ENCODE assay signal across 9 cellular contexts in the genomic region with DNA sequence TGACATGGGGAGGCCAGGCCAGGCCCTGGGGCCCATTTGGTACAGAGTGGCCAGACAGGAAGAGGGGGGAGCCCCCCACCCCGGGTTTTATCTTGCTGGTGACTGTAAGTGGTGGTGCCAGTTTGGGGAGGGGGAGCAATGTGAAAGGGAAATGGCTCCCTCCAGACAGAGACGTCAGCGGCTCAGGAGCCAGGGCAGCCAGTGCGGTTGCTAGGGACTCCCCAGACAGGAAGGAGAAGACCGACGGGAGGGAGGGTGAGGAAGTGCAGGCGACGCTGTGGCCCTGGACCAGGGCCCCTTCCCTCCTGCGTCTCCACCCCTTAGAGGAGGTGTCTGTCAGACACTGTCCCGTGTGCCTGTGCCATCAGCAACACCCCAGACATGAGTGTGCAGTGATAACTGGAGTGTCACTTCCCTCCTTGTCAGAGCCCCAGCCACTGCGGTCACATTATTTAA. TPM values are rescaled to one million over a fixed set of nuclear protein-coding genes. Genes with fewer than 3 reads are reported as not detected.
DNase-seq lines count a peak whose midpoint lies in the region; ATAC-seq and TF ChIP-seq lines count a peak whose summit lies in the region.
"Had no signal": no experiment of that assay in that cellular context is flagged by ENCODE, and none has a peak within 500 bp of the region (broad histone marks: within the 10 kb centered on the region; RNA-seq: fewer than 3 reads in every experiment).

No MANE protein-coding gene starts in this region.

- no peak for TF ChIP-seq POLR2A in suprapubic skin (IDR thresholded peaks at IDR 0.05)

- H3K27ac ChIP-seq in dorsolateral prefrontal cortex: peak overlapping the region in 51 of 59 donors; percentile 0 to 80 (median 58)
- H3K27ac ChIP-seq in suprapubic skin: peak overlapping the region; percentile 2

- ATAC-seq in GM19452 (IDR thresholded peaks at IDR 0.05; ENCODE audit: unreplicated experiment): peak; percentile 95
- ATAC-seq in HG03460 (IDR thresholded peaks at IDR 0.05; ENCODE audit: unreplicated experiment): peak; percentile 95
- peak; percentile 93 to 95 for ATAC-seq in naive thymus-derived CD8-positive, alpha-beta T cell

- peak overlapping the region in 8 of 10 donors; percentile 34 to 88 (median 76) for H3K27ac Mint-ChIP-seq in naive thymus-derived CD8-positive, alpha-beta T cell

- intact Hi-C loops in dorsolateral prefrontal cortex (cut with DNase I): no loop called here

- H3K9me3 Mint-ChIP-seq in naive thymus-derived CD8-positive, alpha-beta T cell: no peaks in the 10 kb centered on the region

- H3K36me3 ChIP-seq in suprapubic skin: no peaks in the 10 kb centered on the region

- DNase-seq in activated CD4-positive, CD25-positive, alpha-beta regulatory T cell treated with anti-CD3 and anti-CD28 coated beads, Interleukin-2, amount 50 U/mL, for 72 hours: peak; percentile 52
- DNase-seq in dorsolateral prefrontal cortex: peak in 1 of 10 donors; percentile 4
- DNase-seq in naive thymus-derived CD8-positive, alpha-beta T cell: peak in 7 of 10 donors; percentile 22 to 65 (median 50)
- peak in 1 of 2 donors; percentile 76 for DNase-seq in suprapubic skin (ENCODE audit: low spot score in 2 of 2)
- no peak for DNase-seq in NCI-H2171 (lab: John Stamatoyannopoulos, UW)
- DNase-seq in NCI-H345 treated with DMSO at 0.1 percent for 48 hours (lab: John Stamatoyannopoulos, UW; ENCODE audit: unreplicated experiment): no peak

- 39% methylated on average over 11 of the region's 11 CpGs for WGBS in suprapubic skin

- no peaks in the 10 kb centered on the region for H3K36me3 Mint-ChIP-seq in naive thymus-derived CD8-positive, alpha-beta T cell

- H3K4me3 Mint-ChIP-seq in naive thymus-derived CD8-positive, alpha-beta T cell: peak overlapping the region in 7 of 10 donors; percentile 11 to 58 (median 39)

- peaks cover 4 to 25% (median 12%) of the 10 kb centered on the region in 4 donors for H3K4me1 Mint-ChIP-seq in naive thymus-derived CD8-positive, alpha-beta T cell

- H3K27me3 Mint-ChIP-seq in naive thymus-derived CD8-positive, alpha-beta T cell: peaks cover 0 to 17% (median 0%) of the 10 kb centered on the region in 5 donors

- H3K4me3 ChIP-seq in dorsolateral prefrontal cortex (peak overlapping the region in 10 of 59 donors; percentile 0 to 28 (median 16)), suprapubic skin (no peak overlapping the region)

- H3K27me3 ChIP-seq in dorsolateral prefrontal cortex (no peaks in the 10 kb centered on the region), suprapubic skin (no peaks in the 10 kb centered on the region)

- H3K9me3 ChIP-seq in suprapubic skin: no peaks in the 10 kb centered on the region

- peaks cover 31% of the 10 kb centered on the region for H3K4me1 ChIP-seq in suprapubic skin

- TF ChIP-seq CTCF in dorsolateral prefrontal cortex (IDR thresholded peaks at IDR 0.05 in 54 of 56, conservative IDR thresholded peaks at IDR 0.05 in 2 of 56; ENCODE audit: low read depth in 1 of 56, partially characterized antibody in 56 of 56) (no peak), suprapubic skin (IDR thresholded peaks at IDR 0.05) (no peak)

- POLR2A ChIA-PET in naive thymus-derived CD8-positive, alpha-beta T cell (lab: Charles Lee): interaction anchor here (0.5 to 0.7 kb wide), 2 partner anchors 9 to 1111 kb away, joined by 4 to 6 read pairs; no protein-coding TSS in a partner anchor

- no peak for TF ChIP-seq EP300 in suprapubic skin (IDR thresholded peaks at IDR 0.05)

RNA-seq across cellular contexts. Expression of gene VASH1, which starts 7.0 kb away (rescaled TPM):
- total RNA-seq in dorsolateral prefrontal cortex: 10 to 100 TPM; 19.4 to 63.3 (median 33.9) TPM
- total RNA-seq in naive thymus-derived CD8-positive, alpha-beta T cell: 1 to 10 TPM; 3.6 to 4.8 TPM
- polyA plus RNA-seq in naive thymus-derived CD8-positive, alpha-beta T cell: 1 to 10 TPM in 1 of 3 donors, under 1 TPM in 2; 0.22 to 1.3 (median 0.35) TPM
- total RNA-seq in suprapubic skin: 1 to 10 TPM in 3 of 4 donors, under 1 TPM in 1; 0.68 to 5.8 (median 4.1) TPM

RNA-seq across cellular contexts. Expression of gene ANGEL1, which starts 44.5 kb away (rescaled TPM):
- total RNA-seq in dorsolateral prefrontal cortex (10 to 100 TPM; 25.7 to 56.1 (median 41.1) TPM), suprapubic skin (10 to 100 TPM; 17.1 to 25.8 (median 21.9) TPM)
- total RNA-seq in naive thymus-derived CD8-positive, alpha-beta T cell: 10 to 100 TPM; 30.7 to 32.2 TPM
- 10 to 100 TPM; 26.7 to 27.6 (median 27.5) TPM for polyA plus RNA-seq in naive thymus-derived CD8-positive, alpha-beta T cell

RNA-seq across cellular contexts. Expression of gene LRRC74A, which starts 58.0 kb away (rescaled TPM):
- total RNA-seq in dorsolateral prefrontal cortex (not detected), suprapubic skin (not detected)
- not detected for total RNA-seq in naive thymus-derived CD8-positive, alpha-beta T cell
- under 1 TPM in 1 of 3 donors, not detected in 2; 0.56 TPM for polyA plus RNA-seq in naive thymus-derived CD8-positive, alpha-beta T cell
- total RNA-seq: SK-MEL-5 had no signal

Comparison
In these comparisons a context has a peak if more than half of its experiments do, and no peak if none do; other contexts are left out.
1. DNase-seq: peak in activated CD4-positive, CD25-positive, alpha-beta regulatory T cell treated with anti-CD3 and anti-CD28 coated beads, Interleukin-2, amount 50 U/mL, for 72 hours (single experiment) and naive thymus-derived CD8-positive, alpha-beta T cell (7 of 10); none in NCI-H2171 (single experiment) and NCI-H345 treated with DMSO at 0.1 percent for 48 hours (single experiment).
2. Peak in every context shown above with its lines, with median percentiles within 50 percentile points of each other: ATAC-seq.